ENCODE assay signal across 19 cellular contexts in genomic region chr14:75673345-75673744, GRCh38. TPM values are rescaled to one million over a fixed set of nuclear protein-coding genes. Genes with fewer than 3 reads are reported as not detected.
DNase-seq lines count a peak whose midpoint lies in the region; ATAC-seq and TF ChIP-seq lines count a peak whose summit lies in the region.
"Had no signal": no experiment of that assay in that cellular context is flagged by ENCODE, and none has a peak within 500 bp of the region (broad histone marks: within the 10 kb centered on the region; RNA-seq: fewer than 3 reads in every experiment).

No MANE protein-coding gene starts in this region.

- H3K4me3 ChIP-seq in CD8-positive, alpha-beta memory T cell (ENCODE audit: low read length) = no peak overlapping the region
- no peak overlapping the region for H3K4me3 ChIP-seq in vagina
- H3K4me3 ChIP-seq: BLaER1 treated with 17β-estradiol and CSF1 and Interleukin-3, amounts not matched to agents 10 nM and 100 nM; colonic mucosa; hepatocyte; transverse colon had no signal

- peak overlapping the region; percentile 60 for H3K27ac Mint-ChIP-seq in activated CD4-positive, alpha-beta T cell treated with anti-CD3 and anti-CD28 coated beads, Interleukin-2, amount 10 ng/mL, durations not matched to agents 24 days and 14 days
- H3K27ac Mint-ChIP-seq in central memory CD8-positive, alpha-beta T cell (ENCODE audit: low read depth) = peak overlapping the region; percentile 9
- no peak overlapping the region for H3K27ac Mint-ChIP-seq in CD8-positive, alpha-beta memory T cell

- no peaks in the 10 kb centered on the region for H3K27me3 ChIP-seq in CD8-positive, alpha-beta memory T cell (ENCODE audit: insufficient read depth, low read length, poor library complexity, severe bottlenecking)
- no peaks in the 10 kb centered on the region for H3K27me3 ChIP-seq in vagina
- H3K27me3 ChIP-seq: BLaER1 treated with 17β-estradiol and CSF1 and Interleukin-3, amounts not matched to agents 10 nM and 100 nM; colonic mucosa; hepatocyte; transverse colon had no signal

- in situ Hi-C loops in GM13976 (cut with MboI; ENCODE audit: low sequenced_read_pairs, unreplicated experiment) = no loop called here

- peak; percentile 52 for ATAC-seq in GM21717 (IDR thresholded peaks at IDR 0.05; ENCODE audit: unreplicated experiment)
- ATAC-seq in central memory CD8-positive, alpha-beta T cell (replicated peaks; ENCODE audit: extremely low read depth, poor library complexity, severe bottlenecking) = no peak

- no peaks in the 10 kb centered on the region for H3K4me1 ChIP-seq in CD8-positive, alpha-beta memory T cell (ENCODE audit: insufficient read depth, low read length)
- H3K4me1 ChIP-seq in vagina = no peaks in the 10 kb centered on the region
- H3K4me1 ChIP-seq: colonic mucosa, transverse colon had no signal

- no peaks in the 10 kb centered on the region for H3K36me3 ChIP-seq in CD8-positive, alpha-beta memory T cell (ENCODE audit: insufficient read depth, low read length)
- H3K36me3 ChIP-seq in vagina = peaks cover 0 to 18% of the 10 kb centered on the region in 2 donors
- H3K36me3 ChIP-seq: colonic mucosa had no signal

- peaks cover 18% of the 10 kb centered on the region for H3K4me1 Mint-ChIP-seq in activated CD4-positive, alpha-beta T cell treated with anti-CD3 and anti-CD28 coated beads, Interleukin-2, amount 10 ng/mL, durations not matched to agents 24 days and 14 days
- peaks cover 12% of the 10 kb centered on the region for H3K4me1 Mint-ChIP-seq in central memory CD8-positive, alpha-beta T cell
- H3K4me1 Mint-ChIP-seq in CD8-positive, alpha-beta memory T cell = peaks cover 0 to 6% (median 0%) of the 10 kb centered on the region in 3 donors
- H3K4me1 Mint-ChIP-seq: H9 had no signal

- H3K4me3 Mint-ChIP-seq in activated CD4-positive, alpha-beta T cell treated with anti-CD3 and anti-CD28 coated beads, Interleukin-2, amount 10 ng/mL, durations not matched to agents 24 days and 14 days = no peak overlapping the region
- no peak overlapping the region for H3K4me3 Mint-ChIP-seq in central memory CD8-positive, alpha-beta T cell
- H3K4me3 Mint-ChIP-seq in CD8-positive, alpha-beta memory T cell = no peak overlapping the region
- H3K4me3 Mint-ChIP-seq: H9 had no signal

- TF ChIP-seq CTCF in GM13976 (IDR thresholded peaks at IDR 0.05; ENCODE audit: borderline replicate concordance, control extremely low read depth, extremely low read depth, insufficient read depth, missing control alignments) (no peak), vagina (IDR thresholded peaks at IDR 0.05) (no peak)

- intact Hi-C loops in activated CD4-positive, alpha-beta T cell treated with anti-CD3 and anti-CD28 coated beads, Interleukin-2, amount 10 ng/mL, durations not matched to agents 24 days and 14 days (cut with micrococcal nuclease) = no loop called here
- intact Hi-C loops in vagina (cut with DNase I) = no loop called here

- H3K9me3 Mint-ChIP-seq in activated CD4-positive, alpha-beta T cell treated with anti-CD3 and anti-CD28 coated beads, Interleukin-2, amount 10 ng/mL, durations not matched to agents 24 days and 14 days = no peaks in the 10 kb centered on the region
- no peaks in the 10 kb centered on the region for H3K9me3 Mint-ChIP-seq in central memory CD8-positive, alpha-beta T cell
- H3K9me3 Mint-ChIP-seq in CD8-positive, alpha-beta memory T cell = peaks cover 0 to 2% (median 0%) of the 10 kb centered on the region in 5 donors
- H3K9me3 Mint-ChIP-seq: H9 had no signal

- CTCF ChIA-PET in CD8-positive, alpha-beta memory T cell (lab: Charles Lee) = no interaction called here

- no peaks in the 10 kb centered on the region for H3K9me3 ChIP-seq in CD8-positive, alpha-beta memory T cell (ENCODE audit: low read length)
- H3K9me3 ChIP-seq in vagina = no peaks in the 10 kb centered on the region
- H3K9me3 ChIP-seq: colonic mucosa, SK-N-SH, transverse colon had no signal

- no peak for TF ChIP-seq POLR2A in vagina (IDR thresholded peaks at IDR 0.05)

- H3K36me3 Mint-ChIP-seq in activated CD4-positive, alpha-beta T cell treated with anti-CD3 and anti-CD28 coated beads, Interleukin-2, amount 10 ng/mL, durations not matched to agents 24 days and 14 days (ENCODE audit: low read depth) = peaks cover 42% of the 10 kb centered on the region
- peaks cover 17% of the 10 kb centered on the region for H3K36me3 Mint-ChIP-seq in central memory CD8-positive, alpha-beta T cell (ENCODE audit: insufficient read depth)
- peaks cover 21 to 53% (median 36%) of the 10 kb centered on the region in 3 donors for H3K36me3 Mint-ChIP-seq in CD8-positive, alpha-beta memory T cell

- no peaks in the 10 kb centered on the region for H3K27me3 Mint-ChIP-seq in activated CD4-positive, alpha-beta T cell treated with anti-CD3 and anti-CD28 coated beads, Interleukin-2, amount 10 ng/mL, durations not matched to agents 24 days and 14 days
- H3K27me3 Mint-ChIP-seq in central memory CD8-positive, alpha-beta T cell = no peaks in the 10 kb centered on the region
- no peaks in the 10 kb centered on the region for H3K27me3 Mint-ChIP-seq in CD8-positive, alpha-beta memory T cell

- DNase-seq in activated CD4-positive, alpha-beta T cell treated with anti-CD3 and anti-CD28 coated beads, Interleukin-2, amount 10 ng/mL, durations not matched to agents 24 days and 14 days = no peak
- DNase-seq in activated CD4-positive, alpha-beta T cell treated with anti-CD3 and anti-CD28 coated beads for 48 hours = no peak
- DNase-seq in GM13976 (ENCODE audit: low spot score) = peak; percentile 32
- DNase-seq in central memory CD8-positive, alpha-beta T cell (ENCODE audit: low spot score in 2 of 2) = no peak
- no peak for DNase-seq in COLO829 (ENCODE audit: low spot score)
- no peak for DNase-seq in CD8-positive, alpha-beta memory T cell
- DNase-seq in vagina (ENCODE audit: extremely low spot score in 2 of 2) = no peak
- DNase-seq: activated CD4-positive, alpha-beta T cell treated with anti-CD3 and anti-CD28 coated beads, Interleukin-2, amount 50 U/mL, for 1 hour; activated effector memory CD4-positive, alpha-beta T cell treated with anti-CD3 and anti-CD28 coated beads, Interleukin-2, amount 50 U/mL, for 16 hours; colonic mucosa; DMS153; H9; kidney; NCI-H1436; SK-N-SH; transverse colon had no signal

- POLR2A ChIA-PET in CD8-positive, alpha-beta memory T cell (lab: Charles Lee) = no interaction called here

- no peak overlapping the region for H3K27ac ChIP-seq in CD8-positive, alpha-beta memory T cell (ENCODE audit: low read depth, low read length)
- no peak overlapping the region for H3K27ac ChIP-seq in vagina
- H3K27ac ChIP-seq: BLaER1 treated with 17β-estradiol and CSF1 and Interleukin-3, amounts not matched to agents 10 nM and 100 nM; colonic mucosa; hepatocyte; transverse colon had no signal

RNA-seq across cellular contexts. Expression of gene TTLL5, which starts 12.3 kb away (rescaled TPM):
- total RNA-seq in activated CD4-positive, alpha-beta T cell treated with anti-CD3 and anti-CD28 coated beads, Interleukin-2, amount 10 ng/mL, durations not matched to agents 24 days and 14 days = 31.7 and 35.5 TPM in 2 replicates
- total RNA-seq in CD8-positive, alpha-beta memory T cell = 10 to 100 TPM; 33.7 to 35.1 TPM
- polyA plus RNA-seq in CD8-positive, alpha-beta memory T cell = 12.5 TPM
- total RNA-seq in vagina = 43.0 TPM

RNA-seq across cellular contexts. Expression of gene ERG28, which starts 12.7 kb away (rescaled TPM):
- 20.3 and 20.6 TPM in 2 replicates for total RNA-seq in activated CD4-positive, alpha-beta T cell treated with anti-CD3 and anti-CD28 coated beads, Interleukin-2, amount 10 ng/mL, durations not matched to agents 24 days and 14 days
- 10 to 100 TPM; 18.5 to 18.8 TPM for total RNA-seq in CD8-positive, alpha-beta memory T cell
- 31.4 TPM for polyA plus RNA-seq in CD8-positive, alpha-beta memory T cell
- total RNA-seq in vagina = 9.6 TPM

Comparison
In these comparisons a context has a peak if more than half of its experiments do, and no peak if none do; other contexts are left out.
1. H3K27ac Mint-ChIP-seq: peak in activated CD4-positive, alpha-beta T cell treated with anti-CD3 and anti-CD28 coated beads, Interleukin-2, amount 10 ng/mL, durations not matched to agents 24 days and 14 days (single experiment) and central memory CD8-positive, alpha-beta T cell (single experiment); none in CD8-positive, alpha-beta memory T cell (0 of 8).